In the genomic region with DNA sequence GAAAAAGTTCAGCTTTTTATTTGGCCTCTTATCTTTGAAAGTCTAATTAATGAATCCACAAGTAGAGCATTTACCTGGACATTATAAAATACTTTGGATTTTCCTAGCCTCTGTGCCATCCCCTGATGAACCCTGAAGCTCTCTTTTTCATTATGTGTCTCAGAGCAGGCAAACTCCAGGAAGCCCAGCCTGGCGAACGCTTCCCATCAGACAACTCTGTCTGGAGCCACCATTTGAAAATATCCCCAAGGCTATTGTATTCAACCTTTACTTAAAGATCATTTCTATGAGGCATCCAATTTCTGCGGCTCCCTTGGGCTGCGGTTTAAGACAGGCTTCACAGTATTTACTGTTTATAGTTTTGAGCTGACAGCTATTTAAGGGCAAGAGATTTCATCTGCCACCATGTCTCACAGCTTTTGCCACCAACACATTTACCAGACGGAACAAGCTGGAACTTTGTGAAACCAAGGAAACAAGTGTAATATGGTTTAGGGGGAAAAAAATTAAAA, we compare ENCODE assay signal across 10 cellular contexts.
A peak's percentile ranks its signal among the peaks of the same experiment; 100 is the strongest.
DNase-seq lines count a peak whose midpoint lies in the region; TF ChIP-seq lines count a peak whose summit lies in the region.
"Had no signal": no experiment of that assay in that cellular context is flagged by ENCODE, and none has a peak within 500 bp of the region (broad histone marks: within the 10 kb centered on the region; RNA-seq: fewer than 3 reads in every experiment).

No MANE protein-coding gene starts in this region.

- no peaks in the 10 kb centered on the region for H3F3A ChIP-seq in GM23248 (ENCODE audit: insufficient read depth)

- H4K20me1 ChIP-seq in GM23248 (ENCODE audit: insufficient read depth) = no peaks in the 10 kb centered on the region

- intact Hi-C loops in testis (cut with DNase I; ENCODE audit: low total_unique reads) = no loop called here

- DNase-seq in GM23248 = no peak
- DNase-seq in glutamatergic neuron = no peak
- DNase-seq in retina = peak; percentile 20
- DNase-seq in OCI-M2 (lab: John Stamatoyannopoulos, UW; ENCODE audit: unreplicated experiment) = no peak
- DNase-seq in NCI-H1092 treated with DMSO at 0.1 percent for 48 hours (lab: John Stamatoyannopoulos, UW) = no peak
- no peak for DNase-seq in amniotic stem cell (lab: John Stamatoyannopoulos, UW)
- no peak for DNase-seq in testis
- DNase-seq: NCI-H1417 treated with DMSO at 0.1 percent for 48 hours had no signal

- H3K27me3 ChIP-seq in GM23248 (replicated peaks; ENCODE audit: insufficient read depth) (no peaks in the 10 kb centered on the region), testis (no peaks in the 10 kb centered on the region)

- H3K4me1 ChIP-seq in GM23248 (ENCODE audit: insufficient read depth) = peaks cover 20% of the 10 kb centered on the region
- H3K4me1 ChIP-seq in testis = peaks cover 6% of the 10 kb centered on the region

- H3K36me3 Mint-ChIP-seq in glutamatergic neuron (ENCODE audit: unreplicated experiment) = no peaks in the 10 kb centered on the region

- H3K36me3 ChIP-seq in GM23248 (ENCODE audit: low read depth) (no peaks in the 10 kb centered on the region), testis (ENCODE audit: low read depth, missing control alignments) (no peaks in the 10 kb centered on the region)

- H3K4me2 ChIP-seq in GM23248 (ENCODE audit: unreplicated experiment) = peak overlapping the region; percentile 92

- H3K9me2 ChIP-seq in GM23248 (ENCODE audit: insufficient read depth) = no peaks in the 10 kb centered on the region

- H3K27ac ChIP-seq in GM23248 (peak overlapping the region; percentile 19; the same call in 1 of the 2 replicates), adipose tissue (ENCODE audit: low read depth, low read length) (peak overlapping the region; percentile 14), testis (no peak overlapping the region)

- TF ChIP-seq CTCF in glutamatergic neuron (IDR thresholded peaks at IDR 0.05; ENCODE audit: partially characterized antibody, unreplicated experiment) (no peak), testis (IDR thresholded peaks at IDR 0.05) (no peak)

- H3K4me3 Mint-ChIP-seq in glutamatergic neuron (ENCODE audit: unreplicated experiment) = peak overlapping the region; percentile 87

- WGBS in GM23248 (ENCODE audit: low coverage in 1 of 2, low lambda C conversion rate in 2 of 2, missing lambda C conversion rate in 2 of 2), 2 experiments = 98% methylated on average over 5 of the region's 5 CpGs
- 74 to 80% (median 79%) methylated on average over 5 of the region's 5 CpGs for WGBS in adipose tissue, 3 donors
- 62 to 70% methylated on average over 5 of the region's 5 CpGs for WGBS in testis, 2 donors

- peak overlapping the region; percentile 68 for H3K9ac ChIP-seq in GM23248

- peaks cover 9% of the 10 kb centered on the region for H3K4me1 Mint-ChIP-seq in glutamatergic neuron (ENCODE audit: low read depth, unreplicated experiment)

- H3K9me3 ChIP-seq in GM23248 (ENCODE audit: low read depth) (no peaks in the 10 kb centered on the region), testis (no peaks in the 10 kb centered on the region)

- H3K79me2 ChIP-seq in GM23248 (ENCODE audit: insufficient read depth) = no peaks in the 10 kb centered on the region

- H2AFZ ChIP-seq in GM23248 = peak overlapping the region; percentile 78

- in situ Hi-C loops in GM23248 (cut with MboI) = no loop called here

- peak overlapping the region; percentile 72 for H3K4me3 ChIP-seq in GM23248
- no peak overlapping the region for H3K4me3 ChIP-seq in testis

- peaks cover 3% of the 10 kb centered on the region for H3K9me3 Mint-ChIP-seq in glutamatergic neuron (ENCODE audit: unreplicated experiment)
- H3K9me3 Mint-ChIP-seq: activated T-helper 2 cell treated with anti-CD3 and anti-CD28 coated beads, Interferon-gamma antibody, Interleukin-2, Interleukin-4, amounts not matched to agents 10 μg/mL and 5 μg/mL and 100 μg/mL, durations not matched to agents 14 hours and 24 hours and 36 hours had no signal

- no peak overlapping the region for H3K27ac Mint-ChIP-seq in glutamatergic neuron (ENCODE audit: unreplicated experiment)
- H3K27ac Mint-ChIP-seq: activated T-helper 2 cell treated with anti-CD3 and anti-CD28 coated beads, Interferon-gamma antibody, Interleukin-2, Interleukin-4, amounts not matched to agents 10 μg/mL and 5 μg/mL and 100 μg/mL, durations not matched to agents 14 hours and 24 hours and 36 hours had no signal

- no peak for TF ChIP-seq POLR2A in testis (IDR thresholded peaks at IDR 0.05)

- no peaks in the 10 kb centered on the region for H3K27me3 Mint-ChIP-seq in glutamatergic neuron (ENCODE audit: unreplicated experiment)

Comparison
In these comparisons a context has a peak if more than half of its experiments do, and no peak if none do; other contexts are left out.
1. H3K27ac ChIP-seq: peak in GM23248 (single experiment) and adipose tissue (single experiment); none in testis (0 of 2).